ENCODE assay signal across 1 cellular context in genomic region chr3:183447206-183448001, GRCh38.
A peak's percentile ranks its signal among the peaks of the same experiment; 100 is the strongest.
TF ChIP-seq lines count a peak whose summit lies in the region.

No MANE protein-coding gene starts in this region.

TF ChIP-seq in HepG2, 621 proteins besides CTCF, POLR2A, EP300 and RAD21 (continued from another document and continues in another):
- TF ChIP-seq ZNF407 (CRISPR knock-in tag; IDR thresholded peaks at IDR 0.05; ENCODE audit: not compliant biosample characterization), result peak; percentile 66
- no peak for TF ChIP-seq NFAT5 (CRISPR knock-in tag; IDR thresholded peaks at IDR 0.05)
- TF ChIP-seq GATAD1 (CRISPR knock-in tag; IDR thresholded peaks at IDR 0.05), result peak; percentile 91
- TF ChIP-seq JUND (CRISPR knock-in tag; IDR thresholded peaks at IDR 0.05), result peak; percentile 57; the same call in 1 of the 2 replicates
- 0 out of 2 replicates have a peak, but pooled peaks have one; percentile 31 for TF ChIP-seq ZNF563 (CRISPR knock-in tag; IDR thresholded peaks at IDR 0.05)
- TF ChIP-seq RNF219 (CRISPR knock-in tag; IDR thresholded peaks at IDR 0.05), result no peak
- TF ChIP-seq TGIF2 (CRISPR knock-in tag; IDR thresholded peaks at IDR 0.05), result peak; percentile 22; the same call in 1 of the 2 replicates
- TF ChIP-seq ZNF646 (CRISPR knock-in tag; IDR thresholded peaks at IDR 0.05), result no peak
- TF ChIP-seq BCLAF1 (IDR thresholded peaks at IDR 0.05), result no peak
- no peak for TF ChIP-seq SOX13 (IDR thresholded peaks at IDR 0.05)
- peak in 1 of 2 experiments; percentile 51; a peak in 1 of 4 replicates for TF ChIP-seq SOX13 (CRISPR knock-in tag; conservative IDR thresholded peaks at IDR 0.05 in 1 of 2, IDR thresholded peaks at IDR 0.05 in 1 of 2)
- TF ChIP-seq SNAPC5 (CRISPR knock-in tag; IDR thresholded peaks at IDR 0.05; ENCODE audit: borderline replicate concordance), result no peak
- peak in 1 of 2 experiments; percentile 64; a peak in 2 of 4 replicates for TF ChIP-seq ATF4 (CRISPR knock-in tag; IDR thresholded peaks at IDR 0.05)
- TF ChIP-seq SNAI1 (CRISPR knock-in tag; IDR thresholded peaks at IDR 0.05; ENCODE audit: borderline replicate concordance), result 0 out of 2 replicates have a peak, but pooled peaks have one; percentile 59
- TF ChIP-seq ZNF431 (CRISPR knock-in tag; IDR thresholded peaks at IDR 0.05; ENCODE audit: borderline replicate concordance, low read depth), result no peak
- peak; percentile 90 for TF ChIP-seq ZFY (CRISPR knock-in tag; IDR thresholded peaks at IDR 0.05)
- TF ChIP-seq SRSF1 (optimal IDR thresholded peaks at IDR 0.05; ENCODE audit: low read depth, low read length), result no peak
- TF ChIP-seq AKAP8 (CRISPR knock-in tag; IDR thresholded peaks at IDR 0.05), result no peak
- TF ChIP-seq CSRNP2 (CRISPR knock-in tag; conservative IDR thresholded peaks at IDR 0.05; ENCODE audit: low read depth), result no peak
- peak; percentile 38; the same call in 1 of the 2 replicates for TF ChIP-seq RARA (CRISPR knock-in tag; IDR thresholded peaks at IDR 0.05)
- TF ChIP-seq ZNF264 (CRISPR knock-in tag; IDR thresholded peaks at IDR 0.05), result no peak
